8 cellular contexts compared by ENCODE assay signal in genomic region chr7:111098011-111098925, GRCh38.
DNase-seq lines count a peak whose midpoint lies in the region; ATAC-seq lines count a peak whose summit lies in the region.

No MANE protein-coding gene starts in this region.

- peaks cover 77% of the 10 kb centered on the region for H3K36me3 Mint-ChIP-seq in activated naive CD8-positive, alpha-beta T cell treated with anti-CD3 and anti-CD28 coated beads, Interleukin-2, amount 50 U/mL, for 24 hours (ENCODE audit: low read depth)

- H3K27me3 Mint-ChIP-seq in activated naive CD8-positive, alpha-beta T cell treated with anti-CD3 and anti-CD28 coated beads, Interleukin-2, amount 50 U/mL, for 24 hours = no peaks in the 10 kb centered on the region

- peak overlapping the region; percentile 91 for H3K4me3 Mint-ChIP-seq in activated naive CD8-positive, alpha-beta T cell treated with anti-CD3 and anti-CD28 coated beads, Interleukin-2, amount 50 U/mL, for 24 hours

- H3K4me1 Mint-ChIP-seq in activated naive CD8-positive, alpha-beta T cell treated with anti-CD3 and anti-CD28 coated beads, Interleukin-2, amount 50 U/mL, for 24 hours = peaks cover 89% of the 10 kb centered on the region

- DNase-seq in DMS 273 treated with DMSO at 0.1 percent for 48 hours (lab: John Stamatoyannopoulos, UW) (peak; percentile 40), RKO (ENCODE audit: low spot score) (peak; percentile 44), iPS-NIHi7 (ENCODE audit: extremely low spot score) (peak; percentile 21), germinal center (ENCODE audit: low spot score) (no peak)
- peak; percentile 55 for DNase-seq in activated naive CD8-positive, alpha-beta T cell treated with anti-CD3 and anti-CD28 coated beads, Interleukin-2, amount 50 U/mL, for 24 hours
- peak; percentile 56 for DNase-seq in stimulated activated CD8-positive, alpha-beta memory T cell treated with anti-CD3 and anti-CD28 coated beads, Interleukin-4, amount 100 ng/mL, for 48 hours

- peak overlapping the region; percentile 69 for H3K27ac Mint-ChIP-seq in activated naive CD8-positive, alpha-beta T cell treated with anti-CD3 and anti-CD28 coated beads, Interleukin-2, amount 50 U/mL, for 24 hours

- H3K9me3 Mint-ChIP-seq in activated naive CD8-positive, alpha-beta T cell treated with anti-CD3 and anti-CD28 coated beads, Interleukin-2, amount 50 U/mL, for 24 hours = no peaks in the 10 kb centered on the region

- ATAC-seq in GM19397 (IDR thresholded peaks at IDR 0.05; ENCODE audit: unreplicated experiment) (peak; percentile 85), HG03442 (IDR thresholded peaks at IDR 0.05; ENCODE audit: unreplicated experiment) (peak; percentile 78)
- peak; percentile 69 for ATAC-seq in activated naive CD8-positive, alpha-beta T cell treated with anti-CD3 and anti-CD28 coated beads, Interleukin-2, amount 50 U/mL, for 24 hours
